In the genomic region with DNA sequence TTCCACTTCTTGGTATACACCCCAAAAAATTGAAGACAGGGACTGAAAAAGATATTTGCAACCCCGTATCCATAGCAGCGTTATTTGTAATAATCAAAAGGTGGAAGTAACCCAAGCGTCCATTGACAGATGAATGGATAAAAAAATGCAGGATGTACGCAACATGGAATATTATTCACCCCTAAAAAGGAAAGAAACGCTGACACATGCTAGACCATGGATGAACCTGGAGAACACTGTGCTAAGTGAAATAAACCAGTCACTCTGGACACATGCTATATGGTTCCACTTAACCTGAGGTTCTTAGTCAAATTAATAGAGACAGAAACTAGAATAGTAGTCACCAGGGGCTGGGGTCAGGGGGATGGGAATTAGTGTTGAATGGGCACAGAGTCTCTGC, we compare ENCODE assay signal across 11 cellular contexts. TPM values are rescaled to one million over a fixed set of nuclear protein-coding genes. Genes with fewer than 3 reads are reported as not detected.
"Had no signal": no experiment of that assay in that cellular context is flagged by ENCODE, and none has a peak within 500 bp of the region (broad histone marks: within the 10 kb centered on the region; RNA-seq: fewer than 3 reads in every experiment).

No MANE protein-coding gene starts in this region.

- FAIRE-seq: H54, HepG2 had no signal

- H3K4me3 ChIP-seq: GM23248 had no signal

- H3K9me3 Mint-ChIP-seq: H9, HFFc6, IgD-negative memory B cell had no signal

- H3K27ac Mint-ChIP-seq: H9, HFFc6, IgD-negative memory B cell had no signal

- H3K9ac ChIP-seq: GM23248 had no signal

- H3K27me3 Mint-ChIP-seq: IgD-negative memory B cell had no signal

- H2AFZ ChIP-seq: GM23248 had no signal

- DNase-seq: GM23248, GOT3, H9, HCEC 1CT, HFFc6, KG1 had no signal

- H3K27ac ChIP-seq: GM23248, HL-60 had no signal

- H3K4me3 Mint-ChIP-seq: H9, HFFc6, IgD-negative memory B cell had no signal

- ATAC-seq: HepG2 had no signal

RNA-seq across cellular contexts. Expression of gene PRLH, which starts 38.6 kb away (rescaled TPM):
- total RNA-seq: GM23248, H9, HepG2, HFFc6, HT1080 had no signal
- polyA plus RNA-seq: GM23248, HepG2, IgD-negative memory B cell had no signal

RNA-seq across cellular contexts. Expression of gene MLPH, which starts 40.7 kb away (rescaled TPM):
- total RNA-seq: HepG2, HT1080 had no signal
- polyA plus RNA-seq: IgD-negative memory B cell had no signal
